In genomic region chr3:49454457-49454856, GRCh38 we compare ENCODE assay signal across 9 cellular contexts. TPM values are rescaled to one million over a fixed set of nuclear protein-coding genes. Genes with fewer than 3 reads are reported as not detected.
DNase-seq lines count a peak whose midpoint lies in the region; ATAC-seq, FAIRE-seq and TF ChIP-seq lines count a peak whose summit lies in the region.
"Had no signal": no experiment of that assay in that cellular context is flagged by ENCODE, and none has a peak within 500 bp of the region (broad histone marks: within the 10 kb centered on the region; RNA-seq: fewer than 3 reads in every experiment).

No MANE protein-coding gene starts in this region.

- TF ChIP-seq EP300 in HepG2 (IDR thresholded peaks at IDR 0.05; ENCODE audit: low read depth in 2 of 2, low read length in 2 of 2) (no peak), HepG2 (CRISPR knock-in tag; IDR thresholded peaks at IDR 0.05; ENCODE audit: borderline replicate concordance) (no peak)

- H3K4me3 ChIP-seq in HEK293 (ENCODE audit: low read depth, low read length) (no peak overlapping the region), ascending aorta (no peak overlapping the region), HepG2 (replicated peaks in 1 of 3; ENCODE audit: insufficient read depth in 1 of 3, low read depth in 2 of 3, low read length in 3 of 3) (no peak overlapping the region)

- no peaks in the 10 kb centered on the region for H4K20me1 ChIP-seq in HepG2 (ENCODE audit: insufficient read depth, low read length)

- TF ChIP-seq RAD21 in HepG2 (CRISPR knock-in tag; IDR thresholded peaks at IDR 0.05) = peak; percentile 63

- peak; percentile 11 for DNase-seq in COLO668 (lab: John Stamatoyannopoulos, UW; ENCODE audit: unreplicated experiment)
- no peak for DNase-seq in ascending aorta (ENCODE audit: low spot score in 2 of 2)
- peak; percentile 66 for DNase-seq in HepG2 (ENCODE audit: low spot score)
- DNase-seq in stimulated activated CD4-positive, alpha-beta T cell treated with anti-CD3 and anti-CD28 coated beads, Interleukin-4, amount 100 ng/mL, for 4 hours = no peak
- DNase-seq in NCI-H1694 treated with DMSO at 0.1 percent for 48 hours (lab: John Stamatoyannopoulos, UW) = no peak
- DNase-seq in HPDE6-E6E7 (ENCODE audit: extremely low spot score) = no peak

- POLR2A ChIA-PET in HEK293 (lab: Yijun Ruan, JAX) (no interaction called here), HepG2 (lab: Yijun Ruan, JAX) (interaction anchor here (1.0 to 1.2 kb wide), 4 partner anchors 11 to 46 kb away, joined by 3 to 7 read pairs (median 4); partner anchors contain the start of genes RHOA and TCTA)

- FAIRE-seq in HepG2 (lab: Jason Lieb, UNC) = peak; percentile 90
- FAIRE-seq: GM12891 had no signal

- CTCF ChIA-PET in HEK293 (lab: Yijun Ruan, JAX) (interaction anchor here (0.6 to 1.5 kb wide), 7 partner anchors 10 to 335 kb away, joined by 3 to 10 read pairs (median 4); no protein-coding TSS in a partner anchor), HepG2 (lab: Yijun Ruan, JAX; ENCODE audit: low intra/inter-chr PET ratio, low total read pairs) (interaction anchor here (1.3 kb wide), 1 partner anchor 217 kb away, joined by 5 read pairs; no protein-coding TSS in a partner anchor)

- peak overlapping the region; percentile 14; the same call in 1 of the 2 replicates for H3K4me2 ChIP-seq in HepG2 (ENCODE audit: low read depth, low read length)

- 53% methylated on average over 2 of the region's 2 CpGs for WGBS in HepG2 (ENCODE audit: low lambda C conversion rate)

- H3K4me1 ChIP-seq in HEK293 (ENCODE audit: control insufficient read depth, insufficient read depth, low read length) = no peaks in the 10 kb centered on the region
- peaks cover 0 to 3% of the 10 kb centered on the region in 2 donors for H3K4me1 ChIP-seq in ascending aorta
- peaks cover 46% of the 10 kb centered on the region for H3K4me1 ChIP-seq in HepG2 (ENCODE audit: insufficient read depth, low read length)

- in situ Hi-C loops in HepG2 (cut with HindIII; ENCODE audit: extremely low pct_ligation_motif_present, low pct_unique_long_range_greater_than_20kb) = no loop called here

- H3K36me3 ChIP-seq in HEK293 (ENCODE audit: control insufficient read depth in 2 of 2, insufficient read depth in 1 of 2, low read length in 2 of 2) (no peaks in the 10 kb centered on the region), ascending aorta (no peaks in the 10 kb centered on the region), HepG2 (replicated peaks in 1 of 2; ENCODE audit: control insufficient read depth in 1 of 2, insufficient read depth in 2 of 2, low read length in 2 of 2) (no peaks in the 10 kb centered on the region)

- no peak overlapping the region for H2AFZ ChIP-seq in HepG2 (ENCODE audit: low read length)

- no peak overlapping the region for H3K9ac ChIP-seq in HepG2 (ENCODE audit: insufficient read depth, low read depth, low read length)

- H3K79me2 ChIP-seq in HepG2 (ENCODE audit: insufficient read depth, low read length) = no peaks in the 10 kb centered on the region

- TF ChIP-seq POLR2A in HepG2 (IDR thresholded peaks at IDR 0.05; ENCODE audit: insufficient read depth in 1 of 2, low read depth in 2 of 2, low read length in 2 of 2) = no peak
- no peak for TF ChIP-seq POLR2A in GM18505 (IDR thresholded peaks at IDR 0.05; ENCODE audit: borderline replicate concordance, extremely low read depth, insufficient read depth, insufficient read length)

- BruUV-seq in HepG2 (replicated peaks; lab: Mats Ljungman, UMichigan) = no TSS peak

- peak; percentile 91 for ATAC-seq in HepG2
- no peak for ATAC-seq in GM18505 (IDR thresholded peaks at IDR 0.05; ENCODE audit: unreplicated experiment)

- H3K27me3 ChIP-seq in ascending aorta = no peaks in the 10 kb centered on the region
- no peaks in the 10 kb centered on the region for H3K27me3 ChIP-seq in HepG2 (ENCODE audit: control insufficient read depth in 1 of 2, insufficient read depth in 2 of 2, low read length in 2 of 2)

- intact Hi-C loops in ascending aorta (cut with DNase I) = no loop called here
- intact Hi-C loops in HepG2 (cut with micrococcal nuclease; ENCODE audit: unreplicated experiment) = loop anchor here (1.0 kb wide), 2 partner anchors 85 to 217 kb away; no protein-coding TSS in a partner anchor

- TF ChIP-seq CTCF in HEK293 (tag by site-specific recombination; IDR thresholded peaks at IDR 0.05) (peak; percentile 14; the same call in 1 of the 2 replicates), ascending aorta (IDR thresholded peaks at IDR 0.05) (peak in 1 of 3 experiments; percentile 39), HepG2 (CRISPR knock-in tag; IDR thresholded peaks at IDR 0.05) (peak; percentile 90)

- no peak overlapping the region for H3K27ac ChIP-seq in HEK293 (ENCODE audit: extremely low read depth, low read depth, low read length)
- H3K27ac ChIP-seq in ascending aorta = peak overlapping the region; percentile 12 to 54
- no peak overlapping the region for H3K27ac ChIP-seq in HepG2 (ENCODE audit: extremely low read length, insufficient read depth, low read length)

- H3K9me3 ChIP-seq in HEK293 (ENCODE audit: control insufficient read depth, insufficient read depth, low read depth, low read length) = no peaks in the 10 kb centered on the region
- no peaks in the 10 kb centered on the region for H3K9me3 ChIP-seq in ascending aorta
- no peaks in the 10 kb centered on the region for H3K9me3 ChIP-seq in HepG2 (ENCODE audit: low read length)

RNA-seq across cellular contexts. Expression of gene DAG1, which starts 15.6 kb away (rescaled TPM):
- total RNA-seq in ascending aorta (57.9 TPM), HepG2 (2016; rRNA removed; fragmentation: Illumina TruSeq; extraction: Trizol) (26.0 and 50.4 TPM in 2 replicates)
- total RNA-seq in HepG2 (2016; cell fraction: cytosol; rRNA removed; fragmentation: Illumina TruSeq; extraction: Trizol; ENCODE audit: low read depth) = 7.6 and 8.6 TPM in 2 replicates
- 23.1 and 46.3 TPM in 2 replicates for total RNA-seq in HepG2 (2016; cell fraction: insoluble cytoplasmic fraction; rRNA removed; fragmentation: Illumina TruSeq; extraction: Trizol)
- 16.0 and 18.5 TPM in 2 replicates for total RNA-seq in HepG2 (2016; cell fraction: membrane; rRNA removed; fragmentation: Illumina TruSeq; extraction: Trizol)
- total RNA-seq in HepG2 (2016; cell fraction: nucleus; rRNA removed; fragmentation: Illumina TruSeq; extraction: Trizol) = 65.8 and 74.0 TPM in 2 replicates
- 47.3 and 49.4 TPM in 2 replicates for polyA plus RNA-seq in HepG2 (2011; rRNA removed)
- polyA plus RNA-seq in HepG2 (2011; cell fraction: cytosol; rRNA removed) = 28.9 and 29.7 TPM in 2 replicates
- polyA plus RNA-seq in HepG2 (2011; cell fraction: nucleus; rRNA removed) = 24.1 and 25.2 TPM in 2 replicates
- polyA plus RNA-seq in HepG2 (2012) = 16.5 and 18.8 TPM in 2 replicates
- 3.2 and 3.4 TPM in 2 replicates for polyA plus RNA-seq in HepG2 (2016; cell fraction: cytosol; fragmentation: Illumina TruSeq; extraction: Trizol; ENCODE audit: low read depth)
- 25.3 and 29.2 TPM in 2 replicates for polyA plus RNA-seq in HepG2 (2016; cell fraction: insoluble cytoplasmic fraction; fragmentation: Illumina TruSeq; extraction: Trizol; ENCODE audit: low read depth)
- 8.3 and 8.4 TPM in 2 replicates for polyA plus RNA-seq in HepG2 (2016; cell fraction: membrane; fragmentation: Illumina TruSeq; extraction: Trizol; ENCODE audit: low read depth)
- 93.4 and 97.1 TPM in 2 replicates for polyA plus RNA-seq in HepG2 (2016; cell fraction: nucleus; fragmentation: Illumina TruSeq; extraction: Trizol; ENCODE audit: insufficient read depth, low read depth)
- 198 and 220 TPM in 2 replicates for polyA minus RNA-seq in HepG2 (2011; rRNA and poly(A)+ RNA removed; ENCODE audit: low replicate concordance)
- 39.7 and 54.7 TPM in 2 replicates for polyA minus RNA-seq in HepG2 (2011; cell fraction: cytosol; rRNA and poly(A)+ RNA removed)
- 16.2 and 17.4 TPM in 2 replicates for polyA minus RNA-seq in HepG2 (2011; cell fraction: nucleus; rRNA and poly(A)+ RNA removed)

RNA-seq across cellular contexts. Expression of gene NICN1, which starts 25.3 kb away (rescaled TPM):
- total RNA-seq in ascending aorta (2.2 TPM), HepG2 (2016; rRNA removed; fragmentation: Illumina TruSeq; extraction: Trizol) (9.0 and 11.0 TPM in 2 replicates)
- 0.51 and 0.62 TPM in 2 replicates for total RNA-seq in HepG2 (2016; cell fraction: cytosol; rRNA removed; fragmentation: Illumina TruSeq; extraction: Trizol; ENCODE audit: low read depth)
- total RNA-seq in HepG2 (2016; cell fraction: insoluble cytoplasmic fraction; rRNA removed; fragmentation: Illumina TruSeq; extraction: Trizol) = 8.7 and 10.9 TPM in 2 replicates
- total RNA-seq in HepG2 (2016; cell fraction: membrane; rRNA removed; fragmentation: Illumina TruSeq; extraction: Trizol) = 2.2 and 2.6 TPM in 2 replicates
- total RNA-seq in HepG2 (2016; cell fraction: nucleus; rRNA removed; fragmentation: Illumina TruSeq; extraction: Trizol) = 5.7 and 7.5 TPM in 2 replicates
- 18.7 and 21.1 TPM in 2 replicates for polyA plus RNA-seq in HepG2 (2011; rRNA removed)
- 8.1 and 9.1 TPM in 2 replicates for polyA plus RNA-seq in HepG2 (2011; cell fraction: cytosol; rRNA removed)
- 161 and 166 TPM in 2 replicates for polyA plus RNA-seq in HepG2 (2011; cell fraction: nucleus; rRNA removed)
- 10.1 and 10.5 TPM in 2 replicates for polyA plus RNA-seq in HepG2 (2012)
- 0.82 and 1.3 TPM in 2 replicates for polyA plus RNA-seq in HepG2 (2016; cell fraction: cytosol; fragmentation: Illumina TruSeq; extraction: Trizol; ENCODE audit: low read depth)
- polyA plus RNA-seq in HepG2 (2016; cell fraction: insoluble cytoplasmic fraction; fragmentation: Illumina TruSeq; extraction: Trizol; ENCODE audit: low read depth) = 13.5 and 14.4 TPM in 2 replicates
- 3.7 and 4.2 TPM in 2 replicates for polyA plus RNA-seq in HepG2 (2016; cell fraction: membrane; fragmentation: Illumina TruSeq; extraction: Trizol; ENCODE audit: low read depth)
- 14.6 and 14.9 TPM in 2 replicates for polyA plus RNA-seq in HepG2 (2016; cell fraction: nucleus; fragmentation: Illumina TruSeq; extraction: Trizol; ENCODE audit: insufficient read depth, low read depth)
- 14.5 and 30.0 TPM in 2 replicates for polyA minus RNA-seq in HepG2 (2011; rRNA and poly(A)+ RNA removed; ENCODE audit: low replicate concordance)
- polyA minus RNA-seq in HepG2 (2011; cell fraction: cytosol; rRNA and poly(A)+ RNA removed) = 9.4 and 10.9 TPM in 2 replicates
- 8.9 and 11.8 TPM in 2 replicates for polyA minus RNA-seq in HepG2 (2011; cell fraction: nucleus; rRNA and poly(A)+ RNA removed)

RNA-seq across cellular contexts. Expression of gene AMT, which starts 32.2 kb away (rescaled TPM):
- total RNA-seq in ascending aorta (not detected), HepG2 (2016; rRNA removed; fragmentation: Illumina TruSeq; extraction: Trizol) (32.5 and 35.3 TPM in 2 replicates)
- total RNA-seq in HepG2 (2016; cell fraction: cytosol; rRNA removed; fragmentation: Illumina TruSeq; extraction: Trizol; ENCODE audit: low read depth) = 12.9 and 16.7 TPM in 2 replicates
- 33.2 and 38.6 TPM in 2 replicates for total RNA-seq in HepG2 (2016; cell fraction: insoluble cytoplasmic fraction; rRNA removed; fragmentation: Illumina TruSeq; extraction: Trizol)
- total RNA-seq in HepG2 (2016; cell fraction: membrane; rRNA removed; fragmentation: Illumina TruSeq; extraction: Trizol) = 16.9 and 22.1 TPM in 2 replicates
- total RNA-seq in HepG2 (2016; cell fraction: nucleus; rRNA removed; fragmentation: Illumina TruSeq; extraction: Trizol) = 22.8 and 23.3 TPM in 2 replicates
- 59.0 and 59.2 TPM in 2 replicates for polyA plus RNA-seq in HepG2 (2011; rRNA removed)
- 37.6 and 44.9 TPM in 2 replicates for polyA plus RNA-seq in HepG2 (2011; cell fraction: cytosol; rRNA removed)
- polyA plus RNA-seq in HepG2 (2011; cell fraction: nucleus; rRNA removed) = 201 and 205 TPM in 2 replicates
- 19.8 and 30.2 TPM in 2 replicates for polyA plus RNA-seq in HepG2 (2012)
- polyA plus RNA-seq in HepG2 (2016; cell fraction: cytosol; fragmentation: Illumina TruSeq; extraction: Trizol; ENCODE audit: low read depth) = 8.3 and 9.4 TPM in 2 replicates
- polyA plus RNA-seq in HepG2 (2016; cell fraction: insoluble cytoplasmic fraction; fragmentation: Illumina TruSeq; extraction: Trizol; ENCODE audit: low read depth) = 36.2 and 36.3 TPM in 2 replicates
- polyA plus RNA-seq in HepG2 (2016; cell fraction: membrane; fragmentation: Illumina TruSeq; extraction: Trizol; ENCODE audit: low read depth) = 14.7 and 18.6 TPM in 2 replicates
- polyA plus RNA-seq in HepG2 (2016; cell fraction: nucleus; fragmentation: Illumina TruSeq; extraction: Trizol; ENCODE audit: insufficient read depth, low read depth) = 57.5 and 61.4 TPM in 2 replicates
- polyA minus RNA-seq in HepG2 (2011; rRNA and poly(A)+ RNA removed; ENCODE audit: low replicate concordance) = 0.72 and 63.8 TPM in 2 replicates
- polyA minus RNA-seq in HepG2 (2011; cell fraction: cytosol; rRNA and poly(A)+ RNA removed) = 17.1 and 17.9 TPM in 2 replicates
- 21.5 and 23.1 TPM in 2 replicates for polyA minus RNA-seq in HepG2 (2011; cell fraction: nucleus; rRNA and poly(A)+ RNA removed)

RNA-seq across cellular contexts. Expression of gene TCTA, which starts 42.2 kb away (rescaled TPM):
- total RNA-seq in ascending aorta (51.5 TPM), HepG2 (2016; rRNA removed; fragmentation: Illumina TruSeq; extraction: Trizol) (6.7 and 8.3 TPM in 2 replicates)
- total RNA-seq in HepG2 (2016; cell fraction: cytosol; rRNA removed; fragmentation: Illumina TruSeq; extraction: Trizol; ENCODE audit: low read depth) = 3.9 and 5.0 TPM in 2 replicates
- 7.2 and 7.8 TPM in 2 replicates for total RNA-seq in HepG2 (2016; cell fraction: insoluble cytoplasmic fraction; rRNA removed; fragmentation: Illumina TruSeq; extraction: Trizol)
- 10.0 and 10.7 TPM in 2 replicates for total RNA-seq in HepG2 (2016; cell fraction: membrane; rRNA removed; fragmentation: Illumina TruSeq; extraction: Trizol)
- 5.5 and 6.8 TPM in 2 replicates for total RNA-seq in HepG2 (2016; cell fraction: nucleus; rRNA removed; fragmentation: Illumina TruSeq; extraction: Trizol)
- polyA plus RNA-seq in HepG2 (2011; rRNA removed) = 13.2 and 14.0 TPM in 2 replicates
- 11.5 and 14.0 TPM in 2 replicates for polyA plus RNA-seq in HepG2 (2011; cell fraction: cytosol; rRNA removed)
- polyA plus RNA-seq in HepG2 (2011; cell fraction: nucleus; rRNA removed) = 8.3 and 12.0 TPM in 2 replicates
- polyA plus RNA-seq in HepG2 (2012) = 6.6 and 7.1 TPM in 2 replicates
- polyA plus RNA-seq in HepG2 (2016; cell fraction: cytosol; fragmentation: Illumina TruSeq; extraction: Trizol; ENCODE audit: low read depth) = 6.2 and 6.7 TPM in 2 replicates
- 10.5 and 11.0 TPM in 2 replicates for polyA plus RNA-seq in HepG2 (2016; cell fraction: insoluble cytoplasmic fraction; fragmentation: Illumina TruSeq; extraction: Trizol; ENCODE audit: low read depth)
- polyA plus RNA-seq in HepG2 (2016; cell fraction: membrane; fragmentation: Illumina TruSeq; extraction: Trizol; ENCODE audit: low read depth) = 11.6 and 12.6 TPM in 2 replicates
- polyA plus RNA-seq in HepG2 (2016; cell fraction: nucleus; fragmentation: Illumina TruSeq; extraction: Trizol; ENCODE audit: insufficient read depth, low read depth) = 15.5 and 16.4 TPM in 2 replicates
- 21.6 and 54.5 TPM in 2 replicates for polyA minus RNA-seq in HepG2 (2011; rRNA and poly(A)+ RNA removed; ENCODE audit: low replicate concordance)
- 3.4 and 4.5 TPM in 2 replicates for polyA minus RNA-seq in HepG2 (2011; cell fraction: cytosol; rRNA and poly(A)+ RNA removed)
- 11.6 and 15.8 TPM in 2 replicates for polyA minus RNA-seq in HepG2 (2011; cell fraction: nucleus; rRNA and poly(A)+ RNA removed)

RNA-seq across cellular contexts. Expression of gene RHOA, which starts 42.7 kb away (rescaled TPM):
- total RNA-seq in ascending aorta = 426 TPM
- total RNA-seq in HepG2 (2016; rRNA removed; fragmentation: Illumina TruSeq; extraction: Trizol) = 177 and 258 TPM in 2 replicates
- 50.5 and 58.1 TPM in 2 replicates for total RNA-seq in HepG2 (2016; cell fraction: cytosol; rRNA removed; fragmentation: Illumina TruSeq; extraction: Trizol; ENCODE audit: low read depth)
- 183 and 252 TPM in 2 replicates for total RNA-seq in HepG2 (2016; cell fraction: insoluble cytoplasmic fraction; rRNA removed; fragmentation: Illumina TruSeq; extraction: Trizol)
- total RNA-seq in HepG2 (2016; cell fraction: membrane; rRNA removed; fragmentation: Illumina TruSeq; extraction: Trizol) = 129 and 135 TPM in 2 replicates
- total RNA-seq in HepG2 (2016; cell fraction: nucleus; rRNA removed; fragmentation: Illumina TruSeq; extraction: Trizol) = 83.6 and 89.9 TPM in 2 replicates
- polyA plus RNA-seq in HepG2 (2011; rRNA removed) = 117 and 131 TPM in 2 replicates
- 162 and 178 TPM in 2 replicates for polyA plus RNA-seq in HepG2 (2011; cell fraction: cytosol; rRNA removed)
- polyA plus RNA-seq in HepG2 (2011; cell fraction: nucleus; rRNA removed) = 76.7 and 78.5 TPM in 2 replicates
- 241 and 267 TPM in 2 replicates for polyA plus RNA-seq in HepG2 (2012)
- polyA plus RNA-seq in HepG2 (2016; cell fraction: cytosol; fragmentation: Illumina TruSeq; extraction: Trizol; ENCODE audit: low read depth) = 79.3 and 88.5 TPM in 2 replicates
- 399 and 414 TPM in 2 replicates for polyA plus RNA-seq in HepG2 (2016; cell fraction: insoluble cytoplasmic fraction; fragmentation: Illumina TruSeq; extraction: Trizol; ENCODE audit: low read depth)
- 155 and 170 TPM in 2 replicates for polyA plus RNA-seq in HepG2 (2016; cell fraction: membrane; fragmentation: Illumina TruSeq; extraction: Trizol; ENCODE audit: low read depth)
- polyA plus RNA-seq in HepG2 (2016; cell fraction: nucleus; fragmentation: Illumina TruSeq; extraction: Trizol; ENCODE audit: insufficient read depth, low read depth) = 173 and 175 TPM in 2 replicates
- polyA minus RNA-seq in HepG2 (2011; rRNA and poly(A)+ RNA removed; ENCODE audit: low replicate concordance) = 235 and 368 TPM in 2 replicates
- 201 and 223 TPM in 2 replicates for polyA minus RNA-seq in HepG2 (2011; cell fraction: cytosol; rRNA and poly(A)+ RNA removed)
- polyA minus RNA-seq in HepG2 (2011; cell fraction: nucleus; rRNA and poly(A)+ RNA removed) = 42.7 and 56.9 TPM in 2 replicates

Comparison
In these comparisons a context has a peak if more than half of its experiments do, and no peak if none do; other contexts are left out.
1. DNase-seq: peak in COLO668 (single experiment) and HepG2 (single experiment); none in ascending aorta (0 of 2), stimulated activated CD4-positive, alpha-beta T cell treated with anti-CD3 and anti-CD28 coated beads, Interleukin-4, amount 100 ng/mL, for 4 hours (0 of 2), NCI-H1694 treated with DMSO at 0.1 percent for 48 hours (single experiment) and HPDE6-E6E7 (single experiment).
2. H3K27ac ChIP-seq: peak in ascending aorta (2 of 2); none in HEK293 (single experiment) and HepG2 (single experiment).
3. RNA of gene AMT, which starts 32.2 kb away (total RNA-seq): 12.9 to 38.6 TPM in HepG2; not detected in ascending aorta (single experiment); every median in the first group is over 10 times any median in the second.